Comparison of ENCODE assay signal across 8 cellular contexts in genomic region chr3:69294014-69294771, GRCh38.
DNase-seq lines count a peak whose midpoint lies in the region; ATAC-seq, FAIRE-seq and TF ChIP-seq lines count a peak whose summit lies in the region.

No MANE protein-coding gene starts in this region.

- no peak overlapping the region for H2BK12ac ChIP-seq in trophoblast cell (ENCODE audit: low read length)

- H3K36me3 ChIP-seq in trophoblast cell (ENCODE audit: control insufficient read depth in 1 of 2, insufficient read depth in 2 of 2, low read length in 2 of 2), result no peaks in the 10 kb centered on the region

- no peak overlapping the region for H3K9ac ChIP-seq in trophoblast cell (ENCODE audit: low read length)

- H4K12ac ChIP-seq in trophoblast cell (ENCODE audit: low read depth, low read length), result no peak overlapping the region

- FAIRE-seq in D721Med (lab: Jason Lieb, UNC), result no peak

- no peak overlapping the region for H3K4me3 Mint-ChIP-seq in immature natural killer cell

- H3K18ac ChIP-seq in trophoblast cell (ENCODE audit: low read length), result no peak overlapping the region

- H3K23ac ChIP-seq in trophoblast cell (ENCODE audit: low read length), result no peak overlapping the region

- no peak overlapping the region for H2BK120ac ChIP-seq in trophoblast cell (ENCODE audit: insufficient read depth, low read length, poor library complexity)

- H3K79me2 ChIP-seq in trophoblast cell (ENCODE audit: control insufficient read depth, insufficient read depth, low read length, poor library complexity), result no peaks in the 10 kb centered on the region

- peaks cover 0 to 8% (median 7%) of the 10 kb centered on the region in 3 donors for H3K36me3 Mint-ChIP-seq in immature natural killer cell

- H3K4me3 ChIP-seq in GM12865 (ENCODE audit: low read depth, low read length) (no peak overlapping the region), trophoblast cell (ENCODE audit: low read depth, low read length) (no peak overlapping the region)

- no peak for TF ChIP-seq CTCF in GM12865 (IDR thresholded peaks at IDR 0.05; ENCODE audit: insufficient read depth, low read depth, low read length, missing control alignments)
- no peak for TF ChIP-seq CTCF in D721Med (IDR thresholded peaks at IDR 0.05; ENCODE audit: insufficient read depth, missing control alignments)

- peaks cover 16% of the 10 kb centered on the region for H3K79me1 ChIP-seq in trophoblast cell (ENCODE audit: low read length)

- no peak overlapping the region for H2AFZ ChIP-seq in trophoblast cell (ENCODE audit: insufficient read depth, low read length, poor library complexity)

- no peak overlapping the region for H3K27ac Mint-ChIP-seq in immature natural killer cell

- no peak overlapping the region for H3K4ac ChIP-seq in trophoblast cell (ENCODE audit: low read depth, low read length)

- H2BK5ac ChIP-seq in trophoblast cell (ENCODE audit: low read depth, low read length, poor library complexity), result peak overlapping the region; percentile 55

- H3K4me2 ChIP-seq in trophoblast cell (ENCODE audit: low read length), result peak overlapping the region; percentile 22

- peaks cover 0 to 2% (median 1%) of the 10 kb centered on the region in 3 donors for H3K27me3 Mint-ChIP-seq in immature natural killer cell (ENCODE audit: low read depth in 3 of 3)

- no peaks in the 10 kb centered on the region for H3K27me3 ChIP-seq in trophoblast cell (ENCODE audit: insufficient read depth, low read length)

- H3K9me3 Mint-ChIP-seq in immature natural killer cell, result no peaks in the 10 kb centered on the region

- H2AK5ac ChIP-seq in trophoblast cell (ENCODE audit: low read length), result no peak overlapping the region

- H3K27ac ChIP-seq in trophoblast cell (ENCODE audit: low read depth, low read length), result peak overlapping the region; percentile 74

- H4K8ac ChIP-seq in trophoblast cell (ENCODE audit: low read depth, low read length), result no peak overlapping the region

- DNase-seq in GM12865 (ENCODE audit: low read depth) (peak; percentile 70), dedifferentiated amniotic fluid mesenchymal stem cell (ENCODE audit: extremely low spot score) (peak; percentile 45), trophoblast cell (peak; percentile 84 to 97), left lobe of liver (ENCODE audit: low spot score) (no peak), immature natural killer cell (no peak), D721Med (ENCODE audit: insufficient read length, low spot score) (no peak), nucleus accumbens (lab: John Stamatoyannopoulos, UW) (no peak)

- H4K91ac ChIP-seq in trophoblast cell (ENCODE audit: low read depth, low read length), result peak overlapping the region; percentile 3

- peaks cover 12 to 28% of the 10 kb centered on the region in 2 experiments for H3K4me1 ChIP-seq in trophoblast cell (ENCODE audit: control insufficient read depth in 1 of 2, insufficient read depth in 2 of 2, low read length in 2 of 2)

- WGBS in trophoblast cell (ENCODE audit: extremely low coverage, insufficient coverage, insufficient read length), result no CpG with 5 or more reads among the region's 4 CpGs

- peaks cover 4 to 9% of the 10 kb centered on the region in 2 donors for H3K4me1 Mint-ChIP-seq in immature natural killer cell

- no peak overlapping the region for H3K14ac ChIP-seq in trophoblast cell (ENCODE audit: low read length)

- no peaks in the 10 kb centered on the region for H3K9me3 ChIP-seq in trophoblast cell (ENCODE audit: insufficient read depth, low read depth, low read length)

- ATAC-seq in HG03442 (IDR thresholded peaks at IDR 0.05; ENCODE audit: unreplicated experiment) (peak; percentile 74), left lobe of liver (no peak)

Comparison
In these comparisons a context has a peak if more than half of its experiments do, and no peak if none do; other contexts are left out.
1. DNase-seq: peak in GM12865 (single experiment), dedifferentiated amniotic fluid mesenchymal stem cell (single experiment) and trophoblast cell (2 of 2); none in left lobe of liver (single experiment), immature natural killer cell (0 of 3), D721Med (single experiment) and nucleus accumbens (0 of 56).